ENCODE assay signal across 8 cellular contexts in genomic region chr6:134177753-134178229, GRCh38.
DNase-seq lines count a peak whose midpoint lies in the region; ATAC-seq and TF ChIP-seq lines count a peak whose summit lies in the region.

No MANE protein-coding gene starts in this region.

- H3K27me3 ChIP-seq in BE2C (no peaks in the 10 kb centered on the region), MG63 (no peaks in the 10 kb centered on the region)

- intact Hi-C loops in MCF 10A (cut with micrococcal nuclease) = loop anchor here (1.0 to 5.0 kb wide), 4 partner anchors 171 to 464 kb away; no protein-coding TSS in a partner anchor

- ATAC-seq in HG03139 (IDR thresholded peaks at IDR 0.05; ENCODE audit: unreplicated experiment) = no peak
- no peak for ATAC-seq in HG03571 (IDR thresholded peaks at IDR 0.05; ENCODE audit: unreplicated experiment)

- peak overlapping the region; percentile 88 for H3K27ac Mint-ChIP-seq in MCF 10A (ENCODE audit: low read depth, unreplicated experiment)

- BruUV-seq in MCF 10A (replicated peaks; lab: Mats Ljungman, UMichigan) = no TSS peak

- H3K36me3 ChIP-seq in BE2C (peaks cover 3% of the 10 kb centered on the region), MG63 (peaks cover 10% of the 10 kb centered on the region), mesodermal cell (ENCODE audit: control insufficient read depth, insufficient read depth, low read length) (peaks cover 11% of the 10 kb centered on the region)

- peaks cover 25% of the 10 kb centered on the region for H3K4me1 Mint-ChIP-seq in MCF 10A (ENCODE audit: insufficient read depth, unreplicated experiment)

- H3K4me3 ChIP-seq in BE2C (ENCODE audit: low read depth, low read length) = peak overlapping the region; percentile 71
- H3K4me3 ChIP-seq in MG63 = peak overlapping the region; percentile 32
- H3K4me3 ChIP-seq in mesodermal cell (ENCODE audit: extremely low read depth, insufficient read depth, low read length, poor library complexity, severe bottlenecking) = no peak overlapping the region

- no peaks in the 10 kb centered on the region for H3K9me3 Mint-ChIP-seq in MCF 10A (ENCODE audit: unreplicated experiment)

- H3K4me1 ChIP-seq in BE2C (no peaks in the 10 kb centered on the region), mesodermal cell (ENCODE audit: control insufficient read depth, insufficient read depth, low read length, poor library complexity, severe bottlenecking) (peaks cover 19% of the 10 kb centered on the region)

- H3K27me3 Mint-ChIP-seq in MCF 10A (ENCODE audit: insufficient read depth, unreplicated experiment) = no peaks in the 10 kb centered on the region

- H3K27ac ChIP-seq in mesodermal cell (ENCODE audit: low read depth, low read length, severe bottlenecking) = peak overlapping the region; percentile 55

- H3K9me3 ChIP-seq in BE2C (no peaks in the 10 kb centered on the region), MG63 (no peaks in the 10 kb centered on the region), mesodermal cell (ENCODE audit: control insufficient read depth, low read length) (no peaks in the 10 kb centered on the region)

- DNase-seq in BE2C (no peak), MG63 (no peak), MCF 10A (ENCODE audit: unreplicated experiment) (peak; percentile 52), NCI-H1048 (lab: John Stamatoyannopoulos, UW) (no peak)
- no peak for DNase-seq in stimulated activated CD4-positive, alpha-beta T cell treated with anti-CD3 and anti-CD28 coated beads, Interleukin-4, amount 100 ng/mL, for 1 hour

- TF ChIP-seq CTCF in BE2C (IDR thresholded peaks at IDR 0.05; ENCODE audit: low read depth, low read length) (no peak), MCF 10A (IDR thresholded peaks at IDR 0.05; ENCODE audit: unreplicated experiment) (no peak)

- WGBS in mesodermal cell (ENCODE audit: insufficient coverage in 2 of 2), 2 experiments = 77 to 79% methylated on average over 7 to 11 of the region's 12 CpGs

- CTCF ChIA-PET in MCF 10A (lab: Yijun Ruan, JAX) = interaction anchor here (0.6 to 3.7 kb wide), 33 partner anchors 9 to 1877 kb away, joined by 3 to 42 read pairs (median 3); partner anchors contain the start of gene SGK1

- peaks cover 21% of the 10 kb centered on the region for H3K36me3 Mint-ChIP-seq in MCF 10A (ENCODE audit: insufficient read depth, unreplicated experiment)

- H3K4me3 Mint-ChIP-seq in MCF 10A (ENCODE audit: unreplicated experiment) = peak overlapping the region; percentile 79

- POLR2A ChIA-PET in MCF 10A (lab: Yijun Ruan, JAX) = interaction anchor here (0.7 to 4.0 kb wide), 22 partner anchors 10 to 649 kb away, joined by 3 to 26 read pairs (median 4); no protein-coding TSS in a partner anchor
